In genomic region chr1:67817319-67817718, GRCh38 we compare ENCODE assay signal across 16 cellular contexts. TPM values are rescaled to one million over a fixed set of nuclear protein-coding genes. Genes with fewer than 3 reads are reported as not detected.
"Had no signal": no experiment of that assay in that cellular context is flagged by ENCODE, and none has a peak within 500 bp of the region (broad histone marks: within the 10 kb centered on the region; RNA-seq: fewer than 3 reads in every experiment).

No MANE protein-coding gene starts in this region.

- H3K4me3 Mint-ChIP-seq: activated CD8-positive, alpha-beta T cell treated with anti-CD3 and anti-CD28 coated beads for 36 hours; activated naive CD8-positive, alpha-beta T cell treated with anti-CD3 and anti-CD28 coated beads for 36 hours; activated T-cell treated with anti-CD3 and anti-CD28 coated beads, Interleukin-2, amount 50 U/mL, for 72 hours; T-helper 1 cell treated with Interleukin-12 subunit alpha and Interleukin-12 subunit beta and Interleukin-4 antibody, amounts not matched to agents 30 μg/mL and 1 μg/mL, for 36 hours had no signal

- ATAC-seq: activated CD8-positive, alpha-beta T cell treated with anti-CD3 and anti-CD28 coated beads for 36 hours; activated T-cell treated with anti-CD3 and anti-CD28 coated beads, Interleukin-2, amount 50 U/mL, for 72 hours; left ventricle myocardium superior had no signal

- H3K4me3 ChIP-seq: heart left ventricle, pancreas, vagina had no signal

- H3K36me3 Mint-ChIP-seq: activated naive CD8-positive, alpha-beta T cell treated with anti-CD3 and anti-CD28 coated beads for 36 hours had no signal

- H3K9me3 Mint-ChIP-seq: activated CD8-positive, alpha-beta T cell treated with anti-CD3 and anti-CD28 coated beads for 36 hours; activated naive CD8-positive, alpha-beta T cell treated with anti-CD3 and anti-CD28 coated beads for 36 hours; activated T-cell treated with anti-CD3 and anti-CD28 coated beads, Interleukin-2, amount 50 U/mL, for 72 hours; T-helper 1 cell treated with Interleukin-12 subunit alpha and Interleukin-12 subunit beta and Interleukin-4 antibody, amounts not matched to agents 30 μg/mL and 1 μg/mL, for 36 hours had no signal

- H3K36me3 ChIP-seq: heart left ventricle, pancreas, vagina had no signal

- H3K27ac ChIP-seq: heart left ventricle, pancreas, vagina had no signal

- H3K27ac Mint-ChIP-seq: activated CD8-positive, alpha-beta T cell treated with anti-CD3 and anti-CD28 coated beads for 36 hours; activated naive CD8-positive, alpha-beta T cell treated with anti-CD3 and anti-CD28 coated beads for 36 hours; activated T-cell treated with anti-CD3 and anti-CD28 coated beads, Interleukin-2, amount 50 U/mL, for 72 hours; T-helper 1 cell treated with Interleukin-12 subunit alpha and Interleukin-12 subunit beta and Interleukin-4 antibody, amounts not matched to agents 30 μg/mL and 1 μg/mL, for 36 hours had no signal

- H3K9me3 ChIP-seq: heart left ventricle, pancreas, vagina had no signal

- H3K27me3 ChIP-seq: heart left ventricle, pancreas, vagina had no signal

- DNase-seq: activated CD4-positive, alpha-beta T cell treated with anti-CD3 and anti-CD28 coated beads for 4 hours; activated CD8-positive, alpha-beta memory T cell treated with anti-CD3 and anti-CD28 coated beads, Interleukin-2, amount 50 U/mL, for 4 hours; activated CD8-positive, alpha-beta T cell treated with anti-CD3 and anti-CD28 coated beads for 36 hours; activated gamma-delta T cell treated with Interleukin-2 at 50 U/mL for 16 hours; activated naive CD8-positive, alpha-beta T cell treated with anti-CD3 and anti-CD28 coated beads for 36 hours; activated T-cell treated with anti-CD3 and anti-CD28 coated beads, Interleukin-2, amount 50 U/mL, for 72 hours; cerebellar nuclear complex; foreskin melanocyte; heart left ventricle; left ventricle myocardium superior; mesendoderm; pancreas; stimulated activated CD4-positive, alpha-beta T cell treated with anti-CD3 and anti-CD28 coated beads, Interleukin-1b, Interleukin-23, amount 100 ng/mL, for 48 hours; stimulated activated naive CD4-positive, alpha-beta T cell had no signal

RNA-seq across cellular contexts. Expression of gene GNG12, which starts 15.9 kb away (rescaled TPM):
- total RNA-seq: activated CD8-positive, alpha-beta T cell treated with anti-CD3 and anti-CD28 coated beads for 36 hours had no signal
